In genomic region chr3:38164966-38165721, GRCh38 we compare ENCODE assay signal across 8 cellular contexts. TPM values are rescaled to one million over a fixed set of nuclear protein-coding genes. Genes with fewer than 3 reads are reported as not detected.
A peak's percentile ranks its signal among the peaks of the same experiment; 100 is the strongest.
DNase-seq lines count a peak whose midpoint lies in the region; ATAC-seq and TF ChIP-seq lines count a peak whose summit lies in the region.

Gene OXSR1 (plus strand): TSS chr3:38165537. CDS start chr3:38165877, 340 bp downstream.

- peak; percentile 82 for TF ChIP-seq POLR2A in breast epithelium (IDR thresholded peaks at IDR 0.05)

- peak; percentile 97 for DNase-seq in A673 (ENCODE audit: low spot score)
- peak; percentile 89 for DNase-seq in NCI-H2196 treated with DMSO at 0.1 percent for 48 hours (lab: John Stamatoyannopoulos, UW; ENCODE audit: unreplicated experiment)
- DNase-seq in breast epithelium (ENCODE audit: low spot score in 2 of 2) = peak; percentile 98 to 99

- H3K4me3 ChIP-seq in A673 (ENCODE audit: low read depth, low read length, poor library complexity, severe bottlenecking) = peak within 1 kb of the TSS; percentile 78
- H3K4me3 ChIP-seq in breast epithelium = peak within 1 kb of the TSS; percentile 73 to 98 (median 93)
- H3K4me3 ChIP-seq in iPS-18a (ENCODE audit: low read length) = peak within 1 kb of the TSS; percentile 90
- peak within 1 kb of the TSS; percentile 76 for H3K4me3 ChIP-seq in skeletal muscle satellite cell (ENCODE audit: low read length)

- no peaks in the 10 kb centered on the region for H3K36me3 ChIP-seq in A673 (ENCODE audit: insufficient read depth, low read length, poor library complexity, severe bottlenecking)
- H3K36me3 ChIP-seq in breast epithelium = no peaks in the 10 kb centered on the region
- H3K36me3 ChIP-seq in iPS-18a (ENCODE audit: control insufficient read depth, low read depth, low read length) = no peaks in the 10 kb centered on the region
- H3K36me3 ChIP-seq in skeletal muscle satellite cell (ENCODE audit: insufficient read depth, low read length) = no peaks in the 10 kb centered on the region

- TF ChIP-seq CTCF in A673 (conservative IDR thresholded peaks at IDR 0.05; ENCODE audit: low read depth, low read length) = no peak
- no peak for TF ChIP-seq CTCF in VCaP (conservative IDR thresholded peaks at IDR 0.05)
- no peak for TF ChIP-seq CTCF in breast epithelium (IDR thresholded peaks at IDR 0.05)

- peak within 1 kb of the TSS; percentile 84 for H3K4me2 ChIP-seq in skeletal muscle satellite cell (ENCODE audit: low read length)

- POLR2A ChIA-PET in A673 (lab: Charles Lee; ENCODE audit: low non-redundant PET) = no interaction called here

- no TSS peak for BruUV-seq in A673 (replicated peaks; lab: Mats Ljungman, UMichigan)

- intact Hi-C loops in A673 (cut with micrococcal nuclease; ENCODE audit: unreplicated experiment) (no loop called here), breast epithelium (cut with DNase I; ENCODE audit: low total_unique reads) (no loop called here)

- H3K9ac ChIP-seq in iPS-18a (ENCODE audit: low read length) (peak within 1 kb of the TSS; percentile 88), skeletal muscle satellite cell (ENCODE audit: low read depth, low read length) (peak within 1 kb of the TSS; percentile 88)

- no peaks in the 10 kb centered on the region for H3K9me3 ChIP-seq in A673 (ENCODE audit: low read depth, low read length, poor library complexity, severe bottlenecking)
- no peaks in the 10 kb centered on the region for H3K9me3 ChIP-seq in breast epithelium
- H3K9me3 ChIP-seq in iPS-18a (ENCODE audit: control insufficient read depth, low read depth, low read length) = no peaks in the 10 kb centered on the region
- H3K9me3 ChIP-seq in skeletal muscle satellite cell (replicated peaks; ENCODE audit: low read length) = no peaks in the 10 kb centered on the region

- H3K27me3 ChIP-seq in A673 (replicated peaks; ENCODE audit: insufficient read depth, low read depth, low read length, poor library complexity) = no peaks in the 10 kb centered on the region
- H3K27me3 ChIP-seq in breast epithelium = no peaks in the 10 kb centered on the region
- H3K27me3 ChIP-seq in iPS-18a (ENCODE audit: control insufficient read depth, insufficient read depth, low read length) = no peaks in the 10 kb centered on the region
- no peaks in the 10 kb centered on the region for H3K27me3 ChIP-seq in skeletal muscle satellite cell (ENCODE audit: control insufficient read depth, insufficient read depth, low read length)

- ATAC-seq in GM18868 (IDR thresholded peaks at IDR 0.05; ENCODE audit: unreplicated experiment) (peak; percentile 88), HG03108 (IDR thresholded peaks at IDR 0.05; ENCODE audit: unreplicated experiment) (peak; percentile 94)

- H3K4me1 ChIP-seq in A673 (ENCODE audit: insufficient read depth, low read length, poor library complexity, severe bottlenecking) (peaks cover 6% of the 10 kb centered on the region), breast epithelium (peaks cover 0 to 4% of the 10 kb centered on the region in 2 donors), iPS-18a (ENCODE audit: control insufficient read depth, low read depth, low read length) (no peaks in the 10 kb centered on the region), skeletal muscle satellite cell (ENCODE audit: control insufficient read depth, insufficient read depth, low read length) (peaks cover 37% of the 10 kb centered on the region)

- H3K27ac ChIP-seq in A673 (ENCODE audit: low read depth, low read length, poor library complexity, severe bottlenecking) (peak within 1 kb of the TSS; percentile 98), VCaP (peak within 1 kb of the TSS; percentile 99), breast epithelium (peak within 1 kb of the TSS; percentile 97 to 99), iPS-18a (ENCODE audit: low read length) (peak within 1 kb of the TSS; percentile 96)

- CTCF ChIA-PET in A673 (lab: Charles Lee) = interaction anchor here (0.5 kb wide), 1 partner anchor 102 kb away, joined by 7 read pairs; no protein-coding TSS in a partner anchor

RNA-seq across cellular contexts. Expression of gene OXSR1, which starts in this region (rescaled TPM):
- total RNA-seq in A673 (2021) (30.9 and 31.1 TPM in 2 replicates), breast epithelium (10 to 100 TPM; 29.0 to 41.6 (median 33.1) TPM)
- total RNA-seq in skeletal muscle satellite cell (2012; rRNA removed) = 48.2 and 49.8 TPM in 2 replicates

Comparison
In these comparisons a context has a peak if more than half of its experiments do, and no peak if none do; other contexts are left out.
1. Peak in every context shown above with its lines: DNase-seq, ATAC-seq, H3K4me3 ChIP-seq and H3K27ac ChIP-seq.